1 cellular context compared by ENCODE assay signal in genomic region chr3:144369151-144369879, GRCh38.
TF ChIP-seq lines count a peak whose summit lies in the region.

No MANE protein-coding gene starts in this region.

TF ChIP-seq in HEK293, 187 proteins besides CTCF, POLR2A, EP300 and RAD21 (continued from another document):
- no peak for TF ChIP-seq ZNF544 (tag by site-specific recombination; IDR thresholded peaks at IDR 0.05)
- no peak for TF ChIP-seq ZNF155 (tag by site-specific recombination; IDR thresholded peaks at IDR 0.05)
- peak; percentile 40; the same call in 1 of the 2 replicates for TF ChIP-seq GLIS1 (tag by site-specific recombination; IDR thresholded peaks at IDR 0.05)
- no peak for TF ChIP-seq ZNF624 (tag by site-specific recombination; IDR thresholded peaks at IDR 0.05)
- TF ChIP-seq HOXC10 (CRISPR knock-in tag; IDR thresholded peaks at IDR 0.05) = no peak
- no peak for TF ChIP-seq ZNF561 (tag by site-specific recombination; IDR thresholded peaks at IDR 0.05; ENCODE audit: borderline replicate concordance)
- TF ChIP-seq ZIC2 (tag by site-specific recombination; IDR thresholded peaks at IDR 0.05) = peak; percentile 32; the same call in 1 of the 2 replicates
- 0 out of 2 replicates have a peak, but pooled peaks have one; percentile 26 for TF ChIP-seq ZBTB10 (tag by site-specific recombination; IDR thresholded peaks at IDR 0.05)
TF ChIP-seq in HEK293: peak in this region for 4.
